In genomic region chr17:4859816-4860625, GRCh38 we compare ENCODE assay signal across 1 cellular context.
TF ChIP-seq lines count a peak whose summit lies in the region.

No MANE protein-coding gene starts in this region.

TF ChIP-seq in SK-N-SH, 30 proteins besides CTCF, POLR2A, EP300 and RAD21 (continued from another document):
- TF ChIP-seq, protein P1, sequence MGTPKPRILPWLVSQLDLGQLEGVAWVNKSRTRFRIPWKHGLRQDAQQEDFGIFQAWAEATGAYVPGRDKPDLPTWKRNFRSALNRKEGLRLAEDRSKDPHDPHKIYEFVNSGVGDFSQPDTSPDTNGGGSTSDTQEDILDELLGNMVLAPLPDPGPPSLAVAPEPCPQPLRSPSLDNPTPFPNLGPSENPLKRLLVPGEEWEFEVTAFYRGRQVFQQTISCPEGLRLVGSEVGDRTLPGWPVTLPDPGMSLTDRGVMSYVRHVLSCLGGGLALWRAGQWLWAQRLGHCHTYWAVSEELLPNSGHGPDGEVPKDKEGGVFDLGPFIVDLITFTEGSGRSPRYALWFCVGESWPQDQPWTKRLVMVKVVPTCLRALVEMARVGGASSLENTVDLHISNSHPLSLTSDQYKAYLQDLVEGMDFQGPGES (IDR thresholded peaks at IDR 0.05; ENCODE audit: low read depth, low read length): no peak
- TF ChIP-seq ZBTB33 (IDR thresholded peaks at IDR 0.05; ENCODE audit: borderline replicate concordance, low read depth) (no peak), GABPA (IDR thresholded peaks at IDR 0.05; ENCODE audit: low read depth) (no peak), FOXJ3 (CRISPR knock-in tag; IDR thresholded peaks at IDR 0.05) (no peak), YY1 (IDR thresholded peaks at IDR 0.05; ENCODE audit: low read depth) (no peak), CHD2 (IDR thresholded peaks at IDR 0.05; ENCODE audit: low read length, partially characterized antibody) (no peak), MXI1 (IDR thresholded peaks at IDR 0.05; ENCODE audit: low read depth, low read length) (no peak), EZH2phosphoT487 (IDR thresholded peaks at IDR 0.05; ENCODE audit: borderline replicate concordance, low read depth) (no peak), FOSL2 (IDR thresholded peaks at IDR 0.05; ENCODE audit: borderline replicate concordance, low read depth) (no peak)
- TF ChIP-seq, protein P2, sequence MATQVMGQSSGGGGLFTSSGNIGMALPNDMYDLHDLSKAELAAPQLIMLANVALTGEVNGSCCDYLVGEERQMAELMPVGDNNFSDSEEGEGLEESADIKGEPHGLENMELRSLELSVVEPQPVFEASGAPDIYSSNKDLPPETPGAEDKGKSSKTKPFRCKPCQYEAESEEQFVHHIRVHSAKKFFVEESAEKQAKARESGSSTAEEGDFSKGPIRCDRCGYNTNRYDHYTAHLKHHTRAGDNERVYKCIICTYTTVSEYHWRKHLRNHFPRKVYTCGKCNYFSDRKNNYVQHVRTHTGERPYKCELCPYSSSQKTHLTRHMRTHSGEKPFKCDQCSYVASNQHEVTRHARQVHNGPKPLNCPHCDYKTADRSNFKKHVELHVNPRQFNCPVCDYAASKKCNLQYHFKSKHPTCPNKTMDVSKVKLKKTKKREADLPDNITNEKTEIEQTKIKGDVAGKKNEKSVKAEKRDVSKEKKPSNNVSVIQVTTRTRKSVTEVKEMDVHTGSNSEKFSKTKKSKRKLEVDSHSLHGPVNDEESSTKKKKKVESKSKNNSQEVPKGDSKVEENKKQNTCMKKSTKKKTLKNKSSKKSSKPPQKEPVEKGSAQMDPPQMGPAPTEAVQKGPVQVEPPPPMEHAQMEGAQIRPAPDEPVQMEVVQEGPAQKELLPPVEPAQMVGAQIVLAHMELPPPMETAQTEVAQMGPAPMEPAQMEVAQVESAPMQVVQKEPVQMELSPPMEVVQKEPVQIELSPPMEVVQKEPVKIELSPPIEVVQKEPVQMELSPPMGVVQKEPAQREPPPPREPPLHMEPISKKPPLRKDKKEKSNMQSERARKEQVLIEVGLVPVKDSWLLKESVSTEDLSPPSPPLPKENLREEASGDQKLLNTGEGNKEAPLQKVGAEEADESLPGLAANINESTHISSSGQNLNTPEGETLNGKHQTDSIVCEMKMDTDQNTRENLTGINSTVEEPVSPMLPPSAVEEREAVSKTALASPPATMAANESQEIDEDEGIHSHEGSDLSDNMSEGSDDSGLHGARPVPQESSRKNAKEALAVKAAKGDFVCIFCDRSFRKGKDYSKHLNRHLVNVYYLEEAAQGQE (IDR thresholded peaks at IDR 0.05; ENCODE audit: low read depth, low read length): no peak
- TF ChIP-seq, protein P3, sequence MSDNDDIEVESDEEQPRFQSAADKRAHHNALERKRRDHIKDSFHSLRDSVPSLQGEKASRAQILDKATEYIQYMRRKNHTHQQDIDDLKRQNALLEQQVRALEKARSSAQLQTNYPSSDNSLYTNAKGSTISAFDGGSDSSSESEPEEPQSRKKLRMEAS (IDR thresholded peaks at IDR 0.05; ENCODE audit: low read depth): no peak
